Comparison of ENCODE assay signal across 19 cellular contexts in genomic region chr19:42038675-42039074, GRCh38. TPM values are rescaled to one million over a fixed set of nuclear protein-coding genes. Genes with fewer than 3 reads are reported as not detected.
DNase-seq lines count a peak whose midpoint lies in the region; ATAC-seq and TF ChIP-seq lines count a peak whose summit lies in the region.
"Had no signal": no experiment of that assay in that cellular context is flagged by ENCODE, and none has a peak within 500 bp of the region (broad histone marks: within the 10 kb centered on the region; RNA-seq: fewer than 3 reads in every experiment).

No MANE protein-coding gene starts in this region.

- H3K4me1 ChIP-seq in right lobe of liver (no peaks in the 10 kb centered on the region), HAP-1 (no peaks in the 10 kb centered on the region)
- H3K4me1 ChIP-seq: Peyer's patch, uterus had no signal

- intact Hi-C loops in right lobe of liver (cut with DNase I) = no loop called here

- WGBS in right lobe of liver (ENCODE audit: insufficient coverage, low coverage, low lambda C conversion rate, missing lambda C conversion rate) = 73% methylated on average over 3 of the region's 7 CpGs

- TF ChIP-seq CTCF in right lobe of liver (IDR thresholded peaks at IDR 0.05) = no peak

- in situ Hi-C loops in HAP-1 (cut with MboI; ENCODE audit: low sequenced_read_pairs) = no loop called here

- no peak overlapping the region for H3K27ac ChIP-seq in right lobe of liver
- H3K27ac ChIP-seq: A549, HL-60, Peyer's patch, uterus had no signal

- no peaks in the 10 kb centered on the region for H3K36me3 ChIP-seq in right lobe of liver
- no peaks in the 10 kb centered on the region for H3K36me3 ChIP-seq in HAP-1 (replicated peaks)
- H3K36me3 ChIP-seq: Peyer's patch, uterus had no signal

- H3K9me3 ChIP-seq in right lobe of liver (no peaks in the 10 kb centered on the region), HAP-1 (no peaks in the 10 kb centered on the region)
- H3K9me3 ChIP-seq: A549, Peyer's patch, uterus had no signal

- H3K4me3 ChIP-seq in right lobe of liver (no peak overlapping the region), HAP-1 (no peak overlapping the region)
- H3K4me3 ChIP-seq: A549, Peyer's patch, uterus had no signal

- no peak for ATAC-seq in right lobe of liver
- no peak for ATAC-seq in HG03457 (IDR thresholded peaks at IDR 0.05; ENCODE audit: unreplicated experiment)
- ATAC-seq: A549; activated T-cell treated with anti-CD3 and anti-CD28 coated beads, Interleukin-2, amount 50 U/mL, for 72 hours; left lobe of liver had no signal

- H3K27me3 ChIP-seq in right lobe of liver (no peaks in the 10 kb centered on the region), HAP-1 (ENCODE audit: low read depth) (no peaks in the 10 kb centered on the region)
- H3K27me3 ChIP-seq: Peyer's patch, uterus had no signal

- no peak for TF ChIP-seq POLR2A in right lobe of liver (IDR thresholded peaks at IDR 0.05)

- DNase-seq in COLO668 (lab: John Stamatoyannopoulos, UW; ENCODE audit: unreplicated experiment) (peak; percentile 68), NCI-H2107 treated with DMSO at 0.1 percent for 48 hours (lab: John Stamatoyannopoulos, UW; ENCODE audit: unreplicated experiment) (peak; percentile 69), cerebellar cortex (ENCODE audit: low spot score) (peak; percentile 49), medulla oblongata (ENCODE audit: extremely low spot score) (peak; percentile 3), right lobe of liver (no peak), HAP-1 (ENCODE audit: low spot score in 2 of 2) (no peak)
- no peak for DNase-seq in activated CD4-positive, alpha-beta T cell treated with anti-CD3 and anti-CD28 coated beads for 48 hours
- DNase-seq: activated CD4-positive, alpha-beta memory T cell treated with anti-CD3 and anti-CD28 coated beads, Interleukin-2, amount 10 ng/mL, durations not matched to agents 7 days and 5 days; activated T-cell treated with anti-CD3 and anti-CD28 coated beads, Interleukin-2, amount 50 U/mL, for 72 hours; effector CD4-positive, alpha-beta T cell; KG1; naive B cell; NCI-H69; Peyer's patch; uterus had no signal

RNA-seq across cellular contexts. Expression of gene GRIK5, which starts 31.3 kb away (rescaled TPM):
- under 1 TPM in 4 of 6 experiments, not detected in 2; 0.15 to 0.42 (median 0.17) TPM for total RNA-seq in right lobe of liver

RNA-seq across cellular contexts. Expression of gene ZNF574, which starts 37.3 kb away (rescaled TPM):
- total RNA-seq in right lobe of liver = 1 to 10 TPM; 4.3 to 5.8 (median 4.7) TPM

RNA-seq across cellular contexts. Expression of gene ATP1A3, which starts 44.6 kb away (rescaled TPM):
- total RNA-seq in right lobe of liver = under 1 TPM in 2 of 6 experiments, not detected in 4; 0.07 TPM

Comparison
In these comparisons a context has a peak if more than half of its experiments do, and no peak if none do; other contexts are left out.
1. DNase-seq: peak in COLO668 (single experiment), NCI-H2107 treated with DMSO at 0.1 percent for 48 hours (single experiment), cerebellar cortex (single experiment) and medulla oblongata (single experiment); none in activated CD4-positive, alpha-beta T cell treated with anti-CD3 and anti-CD28 coated beads for 48 hours (single experiment), right lobe of liver (0 of 3) and HAP-1 (0 of 2).